ENCODE assay signal across 9 cellular contexts in the genomic region with DNA sequence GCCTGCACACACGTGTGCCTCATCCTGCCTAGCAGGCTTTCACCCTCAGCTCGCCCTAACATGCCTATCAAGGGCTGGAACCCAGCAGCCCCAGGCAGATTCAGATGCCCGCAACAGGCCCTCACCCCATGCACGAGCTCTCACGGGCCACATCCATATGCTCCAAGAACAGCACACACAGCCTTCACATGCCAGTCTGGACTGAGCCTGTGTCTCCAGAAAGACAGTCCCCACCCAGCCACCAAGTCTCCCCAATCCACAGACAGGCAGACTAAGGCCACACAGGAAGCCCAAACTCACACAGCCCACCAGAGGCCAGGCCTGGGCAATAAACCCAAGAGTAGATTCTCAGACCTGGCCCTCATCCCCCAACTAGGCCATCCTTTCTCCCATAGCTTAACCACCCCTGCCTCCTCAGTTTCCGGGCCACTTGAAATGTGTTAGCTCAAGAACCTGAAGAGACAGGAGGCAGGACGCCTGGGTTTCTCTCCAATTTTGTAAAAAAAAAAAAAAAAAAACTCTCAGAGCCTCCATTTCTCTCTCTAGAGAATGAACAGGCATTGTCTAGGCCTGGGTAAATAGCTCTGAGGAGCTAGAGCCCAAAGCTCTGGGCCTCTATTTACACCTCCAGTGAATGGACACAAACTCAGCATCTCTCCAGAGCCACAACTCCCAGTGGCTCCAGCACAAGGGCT. TPM values are rescaled to one million over a fixed set of nuclear protein-coding genes. Genes with fewer than 3 reads are reported as not detected.
DNase-seq lines count a peak whose midpoint lies in the region; ATAC-seq, FAIRE-seq and TF ChIP-seq lines count a peak whose summit lies in the region.
"Had no signal": no experiment of that assay in that cellular context is flagged by ENCODE, and none has a peak within 500 bp of the region (broad histone marks: within the 10 kb centered on the region; RNA-seq: fewer than 3 reads in every experiment).

No MANE protein-coding gene starts in this region.

- H3K9me3 ChIP-seq in kidney (ENCODE audit: control insufficient read depth in 1 of 2, low read length in 2 of 2): no peaks in the 10 kb centered on the region

- no peak for ATAC-seq in activated naive CD4-positive, alpha-beta T cell treated with anti-CD3 and anti-CD28 coated beads, Interleukin-2, amount 50 U/mL, for 72 hours
- ATAC-seq in GM19467 (IDR thresholded peaks at IDR 0.05; ENCODE audit: unreplicated experiment): no peak

- H3K36me3 ChIP-seq in kidney (ENCODE audit: control insufficient read depth in 1 of 2, insufficient read depth in 2 of 2, low read length in 2 of 2): peaks cover 29 to 34% of the 10 kb centered on the region in 2 donors

- peaks cover 45% of the 10 kb centered on the region for H3K4me1 Mint-ChIP-seq in activated CD4-positive, alpha-beta T cell treated with anti-CD3 and anti-CD28 coated beads, Interleukin-2, amount 10 ng/mL, durations not matched to agents 24 days and 14 days

- H3K4me1 ChIP-seq in kidney (ENCODE audit: control insufficient read depth in 1 of 2, insufficient read depth in 1 of 2, low read depth in 1 of 2, low read length in 2 of 2): peaks cover 33 to 43% of the 10 kb centered on the region in 2 donors

- peaks cover 41% of the 10 kb centered on the region for H3K36me3 Mint-ChIP-seq in activated CD4-positive, alpha-beta T cell treated with anti-CD3 and anti-CD28 coated beads, Interleukin-2, amount 10 ng/mL, durations not matched to agents 24 days and 14 days (ENCODE audit: low read depth)
- H3K36me3 Mint-ChIP-seq in activated naive CD4-positive, alpha-beta T cell treated with anti-CD3 and anti-CD28 coated beads, Interleukin-2, amount 50 U/mL, for 72 hours: peaks cover 11 to 14% of the 10 kb centered on the region in 2 donors

- H3K4me3 Mint-ChIP-seq in activated CD4-positive, alpha-beta T cell treated with anti-CD3 and anti-CD28 coated beads, Interleukin-2, amount 10 ng/mL, durations not matched to agents 24 days and 14 days: peak overlapping the region; percentile 94

- intact Hi-C loops in activated CD4-positive, alpha-beta T cell treated with anti-CD3 and anti-CD28 coated beads, Interleukin-2, amount 10 ng/mL, durations not matched to agents 24 days and 14 days (cut with micrococcal nuclease): loop anchor here (5.0 kb wide), 1 partner anchor 271 kb away; a partner anchor contains a TSS
- intact Hi-C loops in kidney (cut with DNase I): no loop called here

- TF ChIP-seq CTCF in kidney (IDR thresholded peaks at IDR 0.05; ENCODE audit: borderline replicate concordance, extremely low read depth, insufficient read depth): no peak

- H3K27ac ChIP-seq in kidney (ENCODE audit: low read depth in 2 of 2, low read length in 2 of 2) (no peak overlapping the region), substantia nigra (ENCODE audit: low read depth, low read length, poor library complexity, severe bottlenecking) (peak overlapping the region; percentile 67)

- H3K9me3 Mint-ChIP-seq in activated CD4-positive, alpha-beta T cell treated with anti-CD3 and anti-CD28 coated beads, Interleukin-2, amount 10 ng/mL, durations not matched to agents 24 days and 14 days: no peaks in the 10 kb centered on the region
- no peaks in the 10 kb centered on the region for H3K9me3 Mint-ChIP-seq in activated naive CD4-positive, alpha-beta T cell treated with anti-CD3 and anti-CD28 coated beads, Interleukin-2, amount 50 U/mL, for 72 hours

- H3K4me3 ChIP-seq in kidney (ENCODE audit: low read length in 2 of 2): peak overlapping the region; percentile 30 to 57

- H3K27me3 Mint-ChIP-seq in activated CD4-positive, alpha-beta T cell treated with anti-CD3 and anti-CD28 coated beads, Interleukin-2, amount 10 ng/mL, durations not matched to agents 24 days and 14 days: no peaks in the 10 kb centered on the region

- H3K9ac ChIP-seq in kidney (ENCODE audit: low read length in 2 of 2): peak overlapping the region in 1 of 2 donors; percentile 65

- H3K27ac Mint-ChIP-seq in activated CD4-positive, alpha-beta T cell treated with anti-CD3 and anti-CD28 coated beads, Interleukin-2, amount 10 ng/mL, durations not matched to agents 24 days and 14 days: peak overlapping the region; percentile 91
- H3K27ac Mint-ChIP-seq in activated naive CD4-positive, alpha-beta T cell treated with anti-CD3 and anti-CD28 coated beads, Interleukin-2, amount 50 U/mL, for 72 hours: peak overlapping the region; percentile 72 to 91

- peak; percentile 73 for DNase-seq in activated CD4-positive, alpha-beta T cell treated with anti-CD3 and anti-CD28 coated beads, Interleukin-2, amount 10 ng/mL, durations not matched to agents 24 days and 14 days
- DNase-seq in activated CD4-positive, alpha-beta T cell treated with anti-CD3 and anti-CD28 coated beads for 4 hours: no peak
- DNase-seq in activated naive CD4-positive, alpha-beta T cell treated with anti-CD3 and anti-CD28 coated beads, Interleukin-2, amount 50 U/mL, for 72 hours (ENCODE audit: low spot score in 2 of 2): no peak
- DNase-seq in kidney: no peak
- DNase-seq in substantia nigra (lab: John Stamatoyannopoulos, UW): no peak
- DNase-seq in cerebellar cortex (ENCODE audit: low spot score): no peak
- no peak for DNase-seq in NCI-H748 (lab: John Stamatoyannopoulos, UW; ENCODE audit: unreplicated experiment)

- FAIRE-seq in kidney (lab: Jason Lieb, UNC): no peak
- FAIRE-seq: D721Med had no signal

RNA-seq across cellular contexts. Expression of a gene that starts 6.8 kb away (rescaled TPM):
- total RNA-seq in activated CD4-positive, alpha-beta T cell treated with anti-CD3 and anti-CD28 coated beads, Interleukin-2, amount 10 ng/mL, durations not matched to agents 24 days and 14 days: 76.4 and 78.2 TPM in 2 replicates
- 10 to 100 TPM; 68.7 to 94.9 TPM for total RNA-seq in activated naive CD4-positive, alpha-beta T cell treated with anti-CD3 and anti-CD28 coated beads, Interleukin-2, amount 50 U/mL, for 72 hours
- total RNA-seq in kidney: 56.1 TPM
- polyA plus RNA-seq in kidney (ENCODE audit: insufficient read depth, low read depth, low replicate concordance): 27.9 TPM

RNA-seq across cellular contexts. Expression of a gene that starts 19.4 kb away (rescaled TPM):
- total RNA-seq in activated CD4-positive, alpha-beta T cell treated with anti-CD3 and anti-CD28 coated beads, Interleukin-2, amount 10 ng/mL, durations not matched to agents 24 days and 14 days: 111 and 113 TPM in 2 replicates
- 10 to 100 TPM; 54.2 to 59.1 TPM for total RNA-seq in activated naive CD4-positive, alpha-beta T cell treated with anti-CD3 and anti-CD28 coated beads, Interleukin-2, amount 50 U/mL, for 72 hours
- total RNA-seq in kidney: 32.1 TPM
- polyA plus RNA-seq in kidney (ENCODE audit: insufficient read depth, low read depth, low replicate concordance): 8.7 TPM

RNA-seq across cellular contexts. Expression of a gene that starts 38.8 kb away (rescaled TPM):
- 268 and 281 TPM in 2 replicates for total RNA-seq in activated CD4-positive, alpha-beta T cell treated with anti-CD3 and anti-CD28 coated beads, Interleukin-2, amount 10 ng/mL, durations not matched to agents 24 days and 14 days
- 100 to 1,000 TPM; 101 to 147 TPM for total RNA-seq in activated naive CD4-positive, alpha-beta T cell treated with anti-CD3 and anti-CD28 coated beads, Interleukin-2, amount 50 U/mL, for 72 hours
- 50.4 TPM for total RNA-seq in kidney
- polyA plus RNA-seq in kidney (ENCODE audit: insufficient read depth, low read depth, low replicate concordance): 20.1 TPM

RNA-seq across cellular contexts. Expression of a gene that starts 48.3 kb away (rescaled TPM):
- total RNA-seq in activated CD4-positive, alpha-beta T cell treated with anti-CD3 and anti-CD28 coated beads, Interleukin-2, amount 10 ng/mL, durations not matched to agents 24 days and 14 days: 22.7 and 25.8 TPM in 2 replicates
- 10 to 100 TPM in 1 of 2 donors, 1 to 10 TPM in 1; 6.2 to 20.2 TPM for total RNA-seq in activated naive CD4-positive, alpha-beta T cell treated with anti-CD3 and anti-CD28 coated beads, Interleukin-2, amount 50 U/mL, for 72 hours
- total RNA-seq in kidney: 20.0 TPM
- 11.9 TPM for polyA plus RNA-seq in kidney (ENCODE audit: insufficient read depth, low read depth, low replicate concordance)

RNA-seq across cellular contexts. Expression of a gene that starts 57.4 kb away (rescaled TPM):
- total RNA-seq in activated CD4-positive, alpha-beta T cell treated with anti-CD3 and anti-CD28 coated beads, Interleukin-2, amount 10 ng/mL, durations not matched to agents 24 days and 14 days: 20.9 and 23.2 TPM in 2 replicates
- 10 to 100 TPM; 20.3 to 24.8 TPM for total RNA-seq in activated naive CD4-positive, alpha-beta T cell treated with anti-CD3 and anti-CD28 coated beads, Interleukin-2, amount 50 U/mL, for 72 hours
- total RNA-seq in kidney: 26.1 TPM
- polyA plus RNA-seq in kidney (ENCODE audit: insufficient read depth, low read depth, low replicate concordance): 14.0 TPM
